ENCODE assay signal across 15 cellular contexts in genomic region chr5:143913008-143913752, GRCh38.
DNase-seq lines count a peak whose midpoint lies in the region; ATAC-seq, FAIRE-seq and TF ChIP-seq lines count a peak whose summit lies in the region.
"Had no signal": no experiment of that assay in that cellular context is flagged by ENCODE, and none has a peak within 500 bp of the region (broad histone marks: within the 10 kb centered on the region; RNA-seq: fewer than 3 reads in every experiment).

No MANE protein-coding gene starts in this region.

- H2BK5ac ChIP-seq in IMR-90 (ENCODE audit: low read depth, low read length, poor library complexity, severe bottlenecking) = peak overlapping the region; percentile 86

- no peak overlapping the region for H3K27ac Mint-ChIP-seq in Calu3 (ENCODE audit: unreplicated experiment)
- H3K27ac Mint-ChIP-seq: activated naive CD4-positive, alpha-beta T cell treated with anti-CD3 and anti-CD28 coated beads, Interleukin-2, amount 50 U/mL, for 72 hours had no signal

- H3K14ac ChIP-seq in IMR-90 (replicated peaks; ENCODE audit: low read depth, low read length) = no peak overlapping the region

- H2BK20ac ChIP-seq in IMR-90 (ENCODE audit: low read depth, low read length) = no peak overlapping the region

- H3K27ac ChIP-seq in IMR-90 (ENCODE audit: insufficient read depth, low read length) = no peak overlapping the region
- peak overlapping the region; percentile 19 for H3K27ac ChIP-seq in keratinocyte (ENCODE audit: control insufficient read depth, insufficient read depth, low read length)
- H3K27ac ChIP-seq: C4-2B, gastrocnemius medialis had no signal

- H3K9ac ChIP-seq in IMR-90 (ENCODE audit: low read depth, low read length) (no peak overlapping the region), keratinocyte (ENCODE audit: control insufficient read depth, extremely low read depth, insufficient read depth, low read length) (no peak overlapping the region)

- DNase-seq in AG08396 (ENCODE audit: low spot score) = peak; percentile 38
- peak; percentile 91 for DNase-seq in IMR-90
- DNase-seq in astrocyte of the spinal cord (ENCODE audit: low read depth, low spot score) = peak; percentile 81
- DNase-seq in keratinocyte (ENCODE audit: low read depth, low spot score) = peak; percentile 58
- no peak for DNase-seq in DMS79 (lab: John Stamatoyannopoulos, UW)
- DNase-seq in SKM-1 treated with dmso at 0.1 percent for 144 hours (lab: John Stamatoyannopoulos, UW; ENCODE audit: unreplicated experiment) = no peak
- DNase-seq in Calu3 = no peak
- DNase-seq: gastrocnemius medialis; NCI-H1417; NCI-H510A treated with DMSO at 0.1 percent for 48 hours; Right ventricle myocardium superior; stimulated activated CD4-positive, alpha-beta T cell treated with anti-CD3 and anti-CD28 coated beads, Interleukin-2, amount 100 ng/mL, for 48 hours had no signal

- in situ Hi-C loops in IMR-90 (cut with MboI; ENCODE audit: low sequenced_read_pairs) (no loop called here), astrocyte of the spinal cord (cut with HindIII; ENCODE audit: low sequenced_read_pairs) (no loop called here)

- WGBS in IMR-90 (ENCODE audit: extremely low coverage in 2 of 2, insufficient read length in 1 of 2), 2 experiments = no CpG with 5 or more reads among the region's 1 CpG

- H4K20me1 ChIP-seq in IMR-90 (ENCODE audit: insufficient read depth, low read length) (no peaks in the 10 kb centered on the region), keratinocyte (ENCODE audit: control insufficient read depth, extremely low read depth, insufficient read depth, low read length) (no peaks in the 10 kb centered on the region)

- H3K4ac ChIP-seq in IMR-90 (ENCODE audit: low read depth, low read length) = no peak overlapping the region

- no peak overlapping the region for H3K18ac ChIP-seq in IMR-90 (ENCODE audit: low read depth, low read length)

- no peak overlapping the region; the same call in 1 of the 2 replicates for H4K91ac ChIP-seq in IMR-90 (ENCODE audit: insufficient read depth, low read depth, low read length)

- no peaks in the 10 kb centered on the region for H3K36me3 ChIP-seq in IMR-90 (ENCODE audit: control insufficient read depth, insufficient read depth, low read length)
- no peaks in the 10 kb centered on the region for H3K36me3 ChIP-seq in keratinocyte (ENCODE audit: control insufficient read depth in 2 of 2, extremely low read depth in 1 of 2, insufficient read depth in 2 of 2, low read length in 2 of 2)
- H3K36me3 ChIP-seq: gastrocnemius medialis had no signal

- no peaks in the 10 kb centered on the region for H3K4me1 Mint-ChIP-seq in Calu3 (ENCODE audit: low read depth, unreplicated experiment)

- no peak overlapping the region for H2AK9ac ChIP-seq in IMR-90 (replicated peaks; ENCODE audit: low read depth, low read length, poor library complexity)

- H3K9me1 ChIP-seq in IMR-90 (ENCODE audit: insufficient read depth, low read length) (no peaks in the 10 kb centered on the region), keratinocyte (ENCODE audit: control insufficient read depth, extremely low read depth, insufficient read depth, low read length) (no peaks in the 10 kb centered on the region)

- H4K5ac ChIP-seq in IMR-90 (ENCODE audit: low read depth, low read length) = no peak overlapping the region

- H3K79me1 ChIP-seq in IMR-90 (ENCODE audit: low read depth in 1 of 2, low read length in 2 of 2) = no peaks in the 10 kb centered on the region

- H3K79me2 ChIP-seq in keratinocyte (ENCODE audit: control insufficient read depth, insufficient read depth, low read length) = no peaks in the 10 kb centered on the region

- H2AFZ ChIP-seq in IMR-90 (replicated peaks; ENCODE audit: low read length, poor library complexity) = no peak overlapping the region
- H2AFZ ChIP-seq in keratinocyte (ENCODE audit: control insufficient read depth, low read length) = no peak overlapping the region

- TF ChIP-seq CTCF in IMR-90 (conservative IDR thresholded peaks at IDR 0.05; ENCODE audit: low read depth, low read length) (no peak), astrocyte of the spinal cord (IDR thresholded peaks at IDR 0.05; ENCODE audit: low read depth, low read length) (no peak), keratinocyte (optimal IDR thresholded peaks at IDR 0.05 in 1 of 3, IDR thresholded peaks at IDR 0.05 in 1 of 3, conservative IDR thresholded peaks at IDR 0.05 in 1 of 3; ENCODE audit: extremely low read depth in 1 of 3, insufficient read depth in 2 of 3, low read length in 3 of 3) (no peak), Calu3 (IDR thresholded peaks at IDR 0.05; ENCODE audit: unreplicated experiment) (no peak)

- CTCF ChIA-PET in IMR-90 (lab: Yijun Ruan, JAX) = no interaction called here
- CTCF ChIA-PET in Calu3 (lab: Charles Lee) = no interaction called here

- dilution Hi-C loops in IMR-90 (cut with HindIII; ENCODE audit: low sequenced_read_pairs, unreplicated experiment) = no loop called here
- dilution Hi-C loops in keratinocyte (cut with MboI; ENCODE audit: extremely low pct_ligation_motif_present, low sequenced_read_pairs) = no loop called here

- no peak overlapping the region for H2AK5ac ChIP-seq in IMR-90 (ENCODE audit: low read depth, low read length)

- no peak for TF ChIP-seq RAD21 in IMR-90 (IDR thresholded peaks at IDR 0.05; ENCODE audit: low read length)

- H3K56ac ChIP-seq in IMR-90 (ENCODE audit: extremely low read depth, insufficient read depth, low read length) = 0 out of 2 replicates have a peak overlapping the region, but pooled peaks have one; percentile 16

- intact Hi-C loops in IMR-90 (cut with micrococcal nuclease) (no loop called here), Calu3 (cut with micrococcal nuclease; ENCODE audit: unreplicated experiment) (no loop called here)

- H3K4me2 ChIP-seq in IMR-90 (ENCODE audit: low read depth, low read length) = peak overlapping the region; percentile 38; the same call in 1 of the 2 replicates
- no peak overlapping the region for H3K4me2 ChIP-seq in keratinocyte (ENCODE audit: control insufficient read depth, extremely low read depth, insufficient read depth, low read depth, low read length)

- no peaks in the 10 kb centered on the region for H3K27me3 Mint-ChIP-seq in Calu3 (ENCODE audit: unreplicated experiment)

- H2BK15ac ChIP-seq in IMR-90 (ENCODE audit: low read depth, low read length) = no peak overlapping the region

- BruUV-seq in IMR-90 (replicated peaks; lab: Mats Ljungman, UMichigan) = no TSS peak
- BruUV-seq in Calu3 (replicated peaks; lab: Mats Ljungman, UMichigan) = no TSS peak

- H3K4me3 ChIP-seq in IMR-90 (ENCODE audit: insufficient read depth, low read depth, low read length) (no peak overlapping the region), astrocyte of the spinal cord (ENCODE audit: low read depth, low read length) (no peak overlapping the region), keratinocyte (ENCODE audit: control insufficient read depth in 2 of 3, extremely low read depth in 1 of 3, insufficient read depth in 2 of 3, low read depth in 1 of 3, low read length in 3 of 3) (no peak overlapping the region)
- H3K4me3 ChIP-seq: gastrocnemius medialis had no signal

- TF ChIP-seq POLR2A in IMR-90 (IDR thresholded peaks at IDR 0.05; ENCODE audit: low read depth, low read length) = no peak

- H3K4me1 ChIP-seq in IMR-90 (ENCODE audit: control insufficient read depth, insufficient read depth, low read length) (no peaks in the 10 kb centered on the region), keratinocyte (ENCODE audit: control insufficient read depth, extremely low read depth, insufficient read depth, low read length) (peaks cover 5% of the 10 kb centered on the region)
- H3K4me1 ChIP-seq: gastrocnemius medialis had no signal

- no peaks in the 10 kb centered on the region for H3K9me3 ChIP-seq in IMR-90 (ENCODE audit: control insufficient read depth, insufficient read depth, low read length)
- H3K9me3 ChIP-seq in keratinocyte (ENCODE audit: control insufficient read depth, low read depth, low read length) = no peaks in the 10 kb centered on the region
- H3K9me3 ChIP-seq: gastrocnemius medialis had no signal

- no peak overlapping the region for H3K4me3 Mint-ChIP-seq in Calu3 (ENCODE audit: low read depth, unreplicated experiment)

- H3K23ac ChIP-seq in IMR-90 (ENCODE audit: low read depth, low read length) = no peak overlapping the region

- H3K27me3 ChIP-seq in IMR-90 (ENCODE audit: control insufficient read depth, insufficient read depth, low read length) = no peaks in the 10 kb centered on the region
- H3K27me3 ChIP-seq in keratinocyte (ENCODE audit: control insufficient read depth, extremely low read depth, insufficient read depth, low read length) = no peaks in the 10 kb centered on the region
- H3K27me3 ChIP-seq: gastrocnemius medialis had no signal

- H4K8ac ChIP-seq in IMR-90 (ENCODE audit: low read depth in 2 of 2, low read length in 2 of 2) = no peak overlapping the region

- no peaks in the 10 kb centered on the region for H3K9me3 Mint-ChIP-seq in Calu3 (ENCODE audit: low read depth, unreplicated experiment)
- H3K9me3 Mint-ChIP-seq: activated naive CD4-positive, alpha-beta T cell treated with anti-CD3 and anti-CD28 coated beads, Interleukin-2, amount 50 U/mL, for 72 hours had no signal

- peak; percentile 98 for FAIRE-seq in keratinocyte (lab: Jason Lieb, UNC)

- POLR2A ChIA-PET in IMR-90 (lab: Charles Lee; ENCODE audit: unreplicated experiment) = no interaction called here

- H3K36me3 Mint-ChIP-seq in Calu3 (ENCODE audit: insufficient read depth, unreplicated experiment) = no peaks in the 10 kb centered on the region
- H3K36me3 Mint-ChIP-seq: activated naive CD4-positive, alpha-beta T cell treated with anti-CD3 and anti-CD28 coated beads, Interleukin-2, amount 50 U/mL, for 72 hours had no signal

- H2BK120ac ChIP-seq in IMR-90 (ENCODE audit: low read depth, low read length) = peak overlapping the region; percentile 23

- peak; percentile 98 for ATAC-seq in IMR-90 (ENCODE audit: low read depth)
- ATAC-seq in GM21619 (IDR thresholded peaks at IDR 0.05; ENCODE audit: unreplicated experiment) = no peak
- ATAC-seq: gastrocnemius medialis had no signal

TF ChIP-seq in IMR-90, 13 proteins besides CTCF, POLR2A, EP300 and RAD21 (continues in another document):
- no peak for TF ChIP-seq ELK1 (IDR thresholded peaks at IDR 0.05; ENCODE audit: borderline replicate concordance, low read depth, low read length)
- peak; percentile 63; the same call in 1 of the 2 replicates for TF ChIP-seq FOS (IDR thresholded peaks at IDR 0.05; ENCODE audit: low read depth, low read length)
- TF ChIP-seq MXI1 (IDR thresholded peaks at IDR 0.05; ENCODE audit: borderline replicate concordance, low read depth, low read length) = no peak
- TF ChIP-seq RCOR1 (IDR thresholded peaks at IDR 0.05; ENCODE audit: insufficient replicate concordance, low read length) = peak; percentile 43
- TF ChIP-seq MAFK (IDR thresholded peaks at IDR 0.05; ENCODE audit: low read depth, low read length) = peak; percentile 24; the same call in 1 of the 2 replicates

Comparison
In these comparisons a context has a peak if more than half of its experiments do, and no peak if none do; other contexts are left out.
1. DNase-seq: peak in AG08396 (single experiment), IMR-90 (single experiment), astrocyte of the spinal cord (single experiment) and keratinocyte (single experiment); none in DMS79 (single experiment), SKM-1 treated with dmso at 0.1 percent for 144 hours (single experiment) and Calu3 (single experiment).